ENCODE assay signal across 1 cellular context in genomic region chr20:43409041-43409913, GRCh38.
TF ChIP-seq lines count a peak whose summit lies in the region.

No MANE protein-coding gene starts in this region.

TF ChIP-seq in K562, 482 proteins besides CTCF, POLR2A, EP300 and RAD21 (continued from another document and continues in another):
- no peak for TF ChIP-seq ZNF766 (CRISPR knock-in tag; conservative IDR thresholded peaks at IDR 0.05)
- TF ChIP-seq BDP1 (IDR thresholded peaks at IDR 0.05; ENCODE audit: insufficient read depth, insufficient read length), result no peak
- TF ChIP-seq REST (CRISPR knock-in tag; IDR thresholded peaks at IDR 0.05; ENCODE audit: low read depth), result no peak
- TF ChIP-seq CHD2 (IDR thresholded peaks at IDR 0.05; ENCODE audit: low read depth, low read length), result no peak
- no peak for TF ChIP-seq ZNF780A (CRISPR knock-in tag; IDR thresholded peaks at IDR 0.05)
- no peak for TF ChIP-seq POLR2AphosphoS2 (IDR thresholded peaks at IDR 0.05; ENCODE audit: low read length)
- TF ChIP-seq WHSC1 (IDR thresholded peaks at IDR 0.05; ENCODE audit: low read length), result no peak
- TF ChIP-seq XRCC3 (IDR thresholded peaks at IDR 0.05), result no peak
- TF ChIP-seq CBX5 (IDR thresholded peaks at IDR 0.05; ENCODE audit: borderline replicate concordance, low read depth), result peak; percentile 40; the same call in 1 of the 2 replicates
- no peak for TF ChIP-seq KDM4B (IDR thresholded peaks at IDR 0.05; ENCODE audit: borderline replicate concordance in 2 of 2, low read depth in 1 of 2)
- no peak for TF ChIP-seq PCBP2 (IDR thresholded peaks at IDR 0.05; ENCODE audit: low read depth, low read length, poor library complexity, severe bottlenecking)
- TF ChIP-seq SMAD1 (IDR thresholded peaks at IDR 0.05; ENCODE audit: low read depth, low read length, partially characterized antibody), result no peak
- TF ChIP-seq ZNF609 (CRISPR knock-in tag; IDR thresholded peaks at IDR 0.05; ENCODE audit: borderline replicate concordance), result no peak
- TF ChIP-seq SNIP1 (IDR thresholded peaks at IDR 0.05; ENCODE audit: low read depth), result no peak
- no peak for TF ChIP-seq ZNF668 (CRISPR knock-in tag; IDR thresholded peaks at IDR 0.05)
- TF ChIP-seq TRIM25 (IDR thresholded peaks at IDR 0.05; ENCODE audit: borderline replicate concordance), result no peak
- no peak for TF ChIP-seq ZNF639 (CRISPR knock-in tag; conservative IDR thresholded peaks at IDR 0.05 in 1 of 2, IDR thresholded peaks at IDR 0.05 in 1 of 2)
- 0 out of 2 replicates have a peak, but pooled peaks have one; percentile 27 for TF ChIP-seq ATF7 (IDR thresholded peaks at IDR 0.05)
- no peak for TF ChIP-seq HCFC1 (IDR thresholded peaks at IDR 0.05; ENCODE audit: low read depth, low read length)
- no peak for TF ChIP-seq GTF2E2 (tag; IDR thresholded peaks at IDR 0.05)
- TF ChIP-seq ZBTB5 (IDR thresholded peaks at IDR 0.05), result no peak
- TF ChIP-seq KHSRP (IDR thresholded peaks at IDR 0.05), result no peak
- peak; percentile 46 for TF ChIP-seq NFIC (IDR thresholded peaks at IDR 0.05)
- no peak for TF ChIP-seq POLR3A (IDR thresholded peaks at IDR 0.05; ENCODE audit: borderline replicate concordance, extremely low read depth, insufficient read depth, insufficient read length)
- no peak for TF ChIP-seq DACH1 (IDR thresholded peaks at IDR 0.05; ENCODE audit: partially characterized antibody)
- no peak for TF ChIP-seq ZNF511 (CRISPR knock-in tag; IDR thresholded peaks at IDR 0.05)
- TF ChIP-seq GATAD2B (IDR thresholded peaks at IDR 0.05; ENCODE audit: borderline replicate concordance), result no peak
- TF ChIP-seq TEAD1 (CRISPR knock-in tag; IDR thresholded peaks at IDR 0.05), result no peak
- TF ChIP-seq CBX3 (IDR thresholded peaks at IDR 0.05; ENCODE audit: borderline replicate concordance in 1 of 2, low read length in 2 of 2), result peak in 1 of 2 experiments; percentile 92; a peak in 2 of 3 replicates
- TF ChIP-seq E4F1 (CRISPR knock-in tag; IDR thresholded peaks at IDR 0.05; ENCODE audit: borderline replicate concordance), result no peak
- no peak for TF ChIP-seq RBBP5 (IDR thresholded peaks at IDR 0.05; ENCODE audit: borderline replicate concordance, insufficient read depth, low read length, poor library complexity, severe bottlenecking)
- no peak for TF ChIP-seq ELF1 (tag; IDR thresholded peaks at IDR 0.05)
- no peak for TF ChIP-seq E2F1 (CRISPR knock-in tag; IDR thresholded peaks at IDR 0.05)
- peak; percentile 39; the same call in 1 of the 2 replicates for TF ChIP-seq ZNF507 (tag; conservative IDR thresholded peaks at IDR 0.05)
- no peak for TF ChIP-seq ARID3A (IDR thresholded peaks at IDR 0.05; ENCODE audit: borderline replicate concordance, low read depth, low read length)
- TF ChIP-seq C11orf30 (IDR thresholded peaks at IDR 0.05; ENCODE audit: low read depth), result no peak
- TF ChIP-seq ARID1B (IDR thresholded peaks at IDR 0.05), result no peak
- no peak for TF ChIP-seq ZNF778 (CRISPR knock-in tag; IDR thresholded peaks at IDR 0.05)
- TF ChIP-seq ZNF347 (CRISPR knock-in tag; IDR thresholded peaks at IDR 0.05; ENCODE audit: low read depth), result no peak
- TF ChIP-seq DMBX1 (CRISPR knock-in tag; IDR thresholded peaks at IDR 0.05; ENCODE audit: borderline replicate concordance), result no peak
- no peak for TF ChIP-seq HMG20B (CRISPR knock-in tag; IDR thresholded peaks at IDR 0.05)
- TF ChIP-seq MTA2 (IDR thresholded peaks at IDR 0.05; ENCODE audit: low read depth), result no peak
- TF ChIP-seq MIER1 (IDR thresholded peaks at IDR 0.05; ENCODE audit: low read depth), result no peak
- no peak for TF ChIP-seq ZNF24 (IDR thresholded peaks at IDR 0.05)
- no peak for TF ChIP-seq GTF2B (IDR thresholded peaks at IDR 0.05; ENCODE audit: extremely low read depth, insufficient read length)
